8 cellular contexts compared by ENCODE assay signal in the genomic region with DNA sequence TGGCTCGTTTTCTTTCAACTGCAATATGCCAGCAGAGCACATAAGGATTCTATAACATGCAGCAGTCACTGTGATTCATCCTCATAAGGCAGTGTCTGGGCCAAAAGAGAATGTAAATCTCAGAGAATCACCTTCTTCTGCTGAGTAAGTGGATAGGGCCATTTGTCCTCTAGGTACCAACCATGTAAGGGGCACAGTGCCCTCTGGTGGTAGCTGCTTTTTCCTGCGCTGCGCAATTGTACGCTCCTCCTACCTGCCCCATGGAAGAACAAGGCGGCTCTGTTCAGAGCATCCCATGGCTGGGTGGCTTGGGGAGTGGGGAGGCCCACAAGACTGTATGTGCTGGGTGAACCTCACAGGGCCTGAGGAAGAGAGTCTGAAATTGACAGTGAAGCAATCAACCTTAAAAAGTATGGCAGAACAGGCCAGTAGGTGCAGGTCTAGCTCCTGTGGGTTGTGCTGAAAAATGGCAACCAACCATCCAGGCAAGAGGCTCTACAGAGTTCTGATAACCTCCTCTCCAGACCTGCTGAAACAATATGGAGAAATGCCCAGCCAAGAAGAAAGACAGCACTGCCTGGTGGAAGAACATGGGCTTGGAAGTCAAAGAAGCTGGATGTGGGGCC.
A peak's percentile ranks its signal among the peaks of the same experiment; 100 is the strongest.
DNase-seq lines count a peak whose midpoint lies in the region; ATAC-seq and TF ChIP-seq lines count a peak whose summit lies in the region.

No MANE protein-coding gene starts in this region.

- DNase-seq in AG10803 (ENCODE audit: low read depth) (peak; percentile 82), KG1 (lab: John Stamatoyannopoulos, UW) (peak; percentile 13), body of pancreas (peak; percentile 75 to 89 (median 81)), iPS DF 6.9 (ENCODE audit: low read depth, low spot score) (peak; percentile 85), smooth muscle cell (lab: John Stamatoyannopoulos, UW; ENCODE audit: unreplicated experiment) (peak; percentile 37)
- DNase-seq in T-helper 2 cell treated with Interferon-gamma antibody and Interleukin-4, amounts not matched to agents 5 μg/mL and 100 μg/mL, for 36 hours (ENCODE audit: low spot score): peak; percentile 15

- no peaks in the 10 kb centered on the region for H3K27me3 Mint-ChIP-seq in T-helper 2 cell treated with Interferon-gamma antibody and Interleukin-4, amounts not matched to agents 5 μg/mL and 100 μg/mL, for 36 hours (ENCODE audit: low read depth)

- TF ChIP-seq POLR2A in body of pancreas (IDR thresholded peaks at IDR 0.05): no peak

- H3K79me2 ChIP-seq in smooth muscle cell (ENCODE audit: low read depth): no peaks in the 10 kb centered on the region

- H3K27ac Mint-ChIP-seq in T-helper 2 cell treated with Interferon-gamma antibody and Interleukin-4, amounts not matched to agents 5 μg/mL and 100 μg/mL, for 36 hours: no peak overlapping the region

- H3K4me3 Mint-ChIP-seq in T-helper 2 cell treated with Interferon-gamma antibody and Interleukin-4, amounts not matched to agents 5 μg/mL and 100 μg/mL, for 36 hours: no peak overlapping the region

- intact Hi-C loops in body of pancreas (cut with DNase I): no loop called here

- H3K4me1 Mint-ChIP-seq in T-helper 2 cell treated with Interferon-gamma antibody and Interleukin-4, amounts not matched to agents 5 μg/mL and 100 μg/mL, for 36 hours (ENCODE audit: low read depth): no peaks in the 10 kb centered on the region

- H3K27ac ChIP-seq in body of pancreas (no peak overlapping the region), iPS DF 6.9 (ENCODE audit: low read length) (no peak overlapping the region), smooth muscle cell (ENCODE audit: low read depth) (peak overlapping the region; percentile 48)

- H3K4me1 ChIP-seq in body of pancreas (no peaks in the 10 kb centered on the region), iPS DF 6.9 (ENCODE audit: control insufficient read depth, insufficient read depth, low read length) (no peaks in the 10 kb centered on the region), smooth muscle cell (ENCODE audit: low read depth) (no peaks in the 10 kb centered on the region)

- H3K9me3 Mint-ChIP-seq in T-helper 2 cell treated with Interferon-gamma antibody and Interleukin-4, amounts not matched to agents 5 μg/mL and 100 μg/mL, for 36 hours: no peaks in the 10 kb centered on the region

- H3K9me3 ChIP-seq in body of pancreas (no peaks in the 10 kb centered on the region), iPS DF 6.9 (ENCODE audit: control insufficient read depth, insufficient read depth, low read length) (no peaks in the 10 kb centered on the region), smooth muscle cell (replicated peaks; ENCODE audit: low read depth) (no peaks in the 10 kb centered on the region)

- H3K4me2 ChIP-seq in smooth muscle cell: no peak overlapping the region

- no peaks in the 10 kb centered on the region for H3F3A ChIP-seq in smooth muscle cell (ENCODE audit: low read depth)

- H3K27me3 ChIP-seq in body of pancreas: no peaks in the 10 kb centered on the region
- no peaks in the 10 kb centered on the region for H3K27me3 ChIP-seq in iPS DF 6.9 (ENCODE audit: control insufficient read depth, insufficient read depth, low read length)
- H3K27me3 ChIP-seq in smooth muscle cell (ENCODE audit: low read depth): no peaks in the 10 kb centered on the region

- no peak overlapping the region for H2AFZ ChIP-seq in smooth muscle cell (ENCODE audit: low read depth)

- no peak overlapping the region for H3K4me3 ChIP-seq in AG10803 (ENCODE audit: low read length)
- no peak overlapping the region for H3K4me3 ChIP-seq in body of pancreas
- H3K4me3 ChIP-seq in iPS DF 6.9 (ENCODE audit: low read length): no peak overlapping the region
- H3K4me3 ChIP-seq in smooth muscle cell: no peak overlapping the region

- H3K9ac ChIP-seq in smooth muscle cell (ENCODE audit: low read depth): no peak overlapping the region

- WGBS in body of pancreas, 2 donors: 7 to 13% methylated on average over 3 to 5 of the region's 5 CpGs
- WGBS in iPS DF 6.9 (ENCODE audit: insufficient coverage, insufficient read length): no CpG with 5 or more reads among the region's 5 CpGs
- WGBS in smooth muscle cell (ENCODE audit: low lambda C conversion rate): 16% methylated on average over 5 of the region's 5 CpGs

- H3K36me3 Mint-ChIP-seq in T-helper 2 cell treated with Interferon-gamma antibody and Interleukin-4, amounts not matched to agents 5 μg/mL and 100 μg/mL, for 36 hours (ENCODE audit: low read depth): no peaks in the 10 kb centered on the region

- ATAC-seq in GM18868 (IDR thresholded peaks at IDR 0.05; ENCODE audit: unreplicated experiment) (peak; percentile 98), body of pancreas (no peak), HG02981 (IDR thresholded peaks at IDR 0.05; ENCODE audit: unreplicated experiment) (no peak)

- no peaks in the 10 kb centered on the region for H4K20me1 ChIP-seq in smooth muscle cell (ENCODE audit: low read depth)

- no peaks in the 10 kb centered on the region for H3K36me3 ChIP-seq in body of pancreas (replicated peaks in 1 of 2; ENCODE audit: insufficient read depth in 1 of 2, low read depth in 2 of 2)
- no peaks in the 10 kb centered on the region for H3K36me3 ChIP-seq in iPS DF 6.9 (ENCODE audit: control insufficient read depth, insufficient read depth, low read length)
- H3K36me3 ChIP-seq in smooth muscle cell (ENCODE audit: low read depth): no peaks in the 10 kb centered on the region

- peak; percentile 94 for TF ChIP-seq CTCF in AG10803 (conservative IDR thresholded peaks at IDR 0.05; ENCODE audit: low read length)
- peak; percentile 41 to 80 (median 77) for TF ChIP-seq CTCF in body of pancreas (IDR thresholded peaks at IDR 0.05)
- TF ChIP-seq CTCF in smooth muscle cell (IDR thresholded peaks at IDR 0.05; ENCODE audit: borderline replicate concordance, insufficient read depth, poor library complexity, severe bottlenecking): peak; percentile 87

Comparison
In these comparisons a context has a peak if more than half of its experiments do, and no peak if none do; other contexts are left out.
1. DNase-seq: peak in every context shown above with its lines; median percentile 85 in iPS DF 6.9; 82 in AG10803; 81 in body of pancreas; 37 in smooth muscle cell; 15 in T-helper 2 cell treated with Interferon-gamma antibody and Interleukin-4, amounts not matched to agents 5 μg/mL and 100 μg/mL, for 36 hours; 13 in KG1.